ENCODE assay signal across 29 cellular contexts in genomic region chr4:77758804-77759203, GRCh38.
"Had no signal": no experiment of that assay in that cellular context is flagged by ENCODE, and none has a peak within 500 bp of the region (broad histone marks: within the 10 kb centered on the region; RNA-seq: fewer than 3 reads in every experiment).

No MANE protein-coding gene starts in this region.

- H3K27me3 ChIP-seq: ascending aorta, cardiac muscle cell, gastroesophageal sphincter, neutrophil, ovary, right lobe of liver, uterus had no signal

- ATAC-seq: activated CD4-positive, CD25-positive, alpha-beta regulatory T cell treated with anti-CD3 and anti-CD28 coated beads, Interleukin-2, amount 50 U/mL, for 24 hours; activated CD8-positive, alpha-beta memory T cell treated with anti-CD3 and anti-CD28 coated beads, Interleukin-2, amount 10 ng/mL, durations not matched to agents 7 days and 5 days; gastroesophageal sphincter; left colon; right lobe of liver; stimulated activated naive CD8-positive, alpha-beta T cell treated with anti-CD3 and anti-CD28 coated beads, Interleukin-15, amount 100 ng/mL, for 72 hours had no signal

- H3K27ac ChIP-seq: ascending aorta, cardiac muscle cell, gastroesophageal sphincter, neutrophil, ovary, right lobe of liver, uterus, WERI-Rb-1 had no signal

- H3K27ac Mint-ChIP-seq: activated CD4-positive, alpha-beta memory T cell treated with anti-CD3 and anti-CD28 coated beads, Interleukin-2, amount 10 ng/mL, durations not matched to agents 7 days and 5 days; activated CD4-positive, alpha-beta T cell treated with anti-CD3 and anti-CD28 coated beads, Interleukin-2, amount 10 ng/mL, durations not matched to agents 7 days and 5 days; activated CD8-positive, alpha-beta memory T cell treated with anti-CD3 and anti-CD28 coated beads, Interleukin-2, amount 10 ng/mL, durations not matched to agents 7 days and 5 days; activated T-helper 2 cell treated with anti-CD3 and anti-CD28 coated beads, Interferon-gamma antibody, Interleukin-2, Interleukin-4, amounts not matched to agents 10 μg/mL and 5 μg/mL and 100 μg/mL, durations not matched to agents 14 hours and 24 hours and 36 hours; brain; progenitor cell of endocrine pancreas; T-helper 1 cell treated with Interleukin-12 subunit alpha and Interleukin-12 subunit beta and Interleukin-4 antibody, amounts not matched to agents 30 μg/mL and 1 μg/mL, for 36 hours; type B pancreatic cell had no signal

- H3K36me3 ChIP-seq: ovary, uterus, WERI-Rb-1 had no signal

- H3K4me3 ChIP-seq: ascending aorta, cardiac muscle cell, gastroesophageal sphincter, ovary, right lobe of liver, uterus had no signal

- DNase-seq: activated CD4-positive, alpha-beta memory T cell treated with anti-CD3 and anti-CD28 coated beads, Interleukin-2, amount 10 ng/mL, durations not matched to agents 7 days and 5 days; activated CD4-positive, alpha-beta T cell treated with anti-CD3 and anti-CD28 coated beads, Interleukin-2, amount 10 ng/mL, durations not matched to agents 7 days and 5 days; activated CD8-positive, alpha-beta memory T cell treated with anti-CD3 and anti-CD28 coated beads, Interleukin-2, amount 10 ng/mL, durations not matched to agents 7 days and 5 days; activated naive CD8-positive, alpha-beta T cell treated with anti-CD3 and anti-CD28 coated beads for 36 hours; cortex of kidney; hippocampal formation; kidney; left colon; mammary epithelial cell; nephron progenitor cell; ovary; right lobe of liver; stimulated activated CD4-positive, alpha-beta T cell treated with anti-CD3 and anti-CD28 coated beads, Interleukin-2, amount 100 ng/mL, for 48 hours; stimulated activated naive CD8-positive, alpha-beta T cell treated with anti-CD3 and anti-CD28 coated beads, Interleukin-15, amount 100 ng/mL, for 72 hours; substantia nigra; SW 1271; T1000; uterus; WERI-Rb-1 had no signal

- H3K4me1 ChIP-seq: ascending aorta, gastroesophageal sphincter, right lobe of liver, uterus had no signal

- H3K4me1 Mint-ChIP-seq: brain, nephron progenitor cell had no signal

- H3K9me3 ChIP-seq: neutrophil, ovary, right lobe of liver had no signal

- H3K4me3 Mint-ChIP-seq: activated CD4-positive, alpha-beta memory T cell treated with anti-CD3 and anti-CD28 coated beads, Interleukin-2, amount 10 ng/mL, durations not matched to agents 7 days and 5 days; activated CD4-positive, alpha-beta T cell treated with anti-CD3 and anti-CD28 coated beads, Interleukin-2, amount 10 ng/mL, durations not matched to agents 7 days and 5 days; activated CD8-positive, alpha-beta memory T cell treated with anti-CD3 and anti-CD28 coated beads, Interleukin-2, amount 10 ng/mL, durations not matched to agents 7 days and 5 days; activated naive CD8-positive, alpha-beta T cell treated with anti-CD3 and anti-CD28 coated beads for 36 hours; brain; nephron progenitor cell; stimulated activated naive CD8-positive, alpha-beta T cell treated with anti-CD3 and anti-CD28 coated beads, Interleukin-15, amount 100 ng/mL, for 72 hours; T-helper 1 cell treated with Interleukin-12 subunit alpha and Interleukin-12 subunit beta and Interleukin-4 antibody, amounts not matched to agents 30 μg/mL and 1 μg/mL, for 36 hours; type B pancreatic cell had no signal

- H3K27me3 Mint-ChIP-seq: activated CD4-positive, alpha-beta memory T cell treated with anti-CD3 and anti-CD28 coated beads, Interleukin-2, amount 10 ng/mL, durations not matched to agents 7 days and 5 days; activated CD4-positive, alpha-beta T cell treated with anti-CD3 and anti-CD28 coated beads, Interleukin-2, amount 10 ng/mL, durations not matched to agents 7 days and 5 days; activated CD8-positive, alpha-beta memory T cell treated with anti-CD3 and anti-CD28 coated beads, Interleukin-2, amount 10 ng/mL, durations not matched to agents 7 days and 5 days; activated naive CD8-positive, alpha-beta T cell treated with anti-CD3 and anti-CD28 coated beads for 36 hours; brain; progenitor cell of endocrine pancreas; stimulated activated naive CD8-positive, alpha-beta T cell treated with anti-CD3 and anti-CD28 coated beads, Interleukin-15, amount 100 ng/mL, for 72 hours; type B pancreatic cell had no signal
